In genomic region chr6:10919578-10919977, GRCh38 we compare ENCODE assay signal across 9 cellular contexts. TPM values are rescaled to one million over a fixed set of nuclear protein-coding genes. Genes with fewer than 3 reads are reported as not detected.
"Had no signal": no experiment of that assay in that cellular context is flagged by ENCODE, and none has a peak within 500 bp of the region (broad histone marks: within the 10 kb centered on the region; RNA-seq: fewer than 3 reads in every experiment).

No MANE protein-coding gene starts in this region.

RNA-seq across cellular contexts. Expression of gene SYCP2L, which starts 32.7 kb away (rescaled TPM):
- total RNA-seq: T-helper 1 cell treated with Interleukin-12 subunit alpha and Interleukin-12 subunit beta and Interleukin-4 antibody, amounts not matched to agents 30 ng/mL and 1 ng/mL, for 36 hours had no signal

RNA-seq across cellular contexts. Expression of gene GCM2, which starts 37.7 kb away (rescaled TPM):
- total RNA-seq: LHCN-M2; OCI-LY7; PC-9; Right ventricle myocardium inferior; RPMI7951; SJCRH30; SK-MEL-5; T-cell; T-helper 1 cell treated with Interleukin-12 subunit alpha and Interleukin-12 subunit beta and Interleukin-4 antibody, amounts not matched to agents 30 ng/mL and 1 ng/mL, for 36 hours had no signal
